Comparison of ENCODE assay signal across 9 cellular contexts in genomic region chr14:42214981-42215491, GRCh38.
DNase-seq lines count a peak whose midpoint lies in the region; ATAC-seq and TF ChIP-seq lines count a peak whose summit lies in the region.
"Had no signal": no experiment of that assay in that cellular context is flagged by ENCODE, and none has a peak within 500 bp of the region (broad histone marks: within the 10 kb centered on the region; RNA-seq: fewer than 3 reads in every experiment).

No MANE protein-coding gene starts in this region.

- TF ChIP-seq CTCF in RWPE2 (IDR thresholded peaks at IDR 0.05; ENCODE audit: poor library complexity, severe bottlenecking) = no peak

- H3K27me3 ChIP-seq in RWPE2 (ENCODE audit: insufficient read depth, poor library complexity, severe bottlenecking) (no peaks in the 10 kb centered on the region), skeletal muscle satellite cell (ENCODE audit: control insufficient read depth, insufficient read depth, low read length) (no peaks in the 10 kb centered on the region)

- peak overlapping the region; percentile 70 for H3K9ac ChIP-seq in skeletal muscle satellite cell (ENCODE audit: low read depth, low read length)

- H3K9me3 ChIP-seq in RWPE2 (ENCODE audit: severe bottlenecking) (no peaks in the 10 kb centered on the region), skeletal muscle satellite cell (replicated peaks; ENCODE audit: low read length) (no peaks in the 10 kb centered on the region)

- H3K4me3 ChIP-seq in RWPE2 (ENCODE audit: severe bottlenecking) (no peak overlapping the region), skeletal muscle satellite cell (ENCODE audit: low read length) (no peak overlapping the region)

- H3K27ac ChIP-seq in RWPE2 (ENCODE audit: poor library complexity, severe bottlenecking) = peak overlapping the region; percentile 27

- H3K4me1 ChIP-seq in RWPE2 (ENCODE audit: insufficient read depth, poor library complexity, severe bottlenecking) (peaks cover 14% of the 10 kb centered on the region), skeletal muscle satellite cell (ENCODE audit: control insufficient read depth, insufficient read depth, low read length) (peaks cover 20% of the 10 kb centered on the region)

- no peaks in the 10 kb centered on the region for H3K36me3 ChIP-seq in RWPE2 (ENCODE audit: low read depth)
- H3K36me3 ChIP-seq in skeletal muscle satellite cell (ENCODE audit: insufficient read depth, low read length) = no peaks in the 10 kb centered on the region

- peak; percentile 59 for DNase-seq in H4 (ENCODE audit: low spot score)
- DNase-seq in RWPE2 (ENCODE audit: low spot score) = no peak
- peak; percentile 56 for DNase-seq in fibroblast of the conjunctiva (ENCODE audit: low read depth)
- DNase-seq in stimulated activated CD4-positive, alpha-beta T cell treated with anti-CD3 and anti-CD28 coated beads, Interleukin-4, amount 100 ng/mL, for 4 hours = no peak
- no peak for DNase-seq in DMS153 (lab: John Stamatoyannopoulos, UW)
- DNase-seq: activated T-cell treated with anti-CD3 and anti-CD28 coated beads, Interleukin-2, amount 50 U/mL, for 72 hours; NCI-H1048 had no signal

- peak; percentile 99 for ATAC-seq in RWPE2 (ENCODE audit: low read depth)
- ATAC-seq in HG02623 (IDR thresholded peaks at IDR 0.05; ENCODE audit: unreplicated experiment) = no peak
- ATAC-seq: activated T-cell treated with anti-CD3 and anti-CD28 coated beads, Interleukin-2, amount 50 U/mL, for 72 hours had no signal

- H3K4me2 ChIP-seq in skeletal muscle satellite cell (ENCODE audit: low read length) = peak overlapping the region; percentile 71

Comparison
In these comparisons a context has a peak if more than half of its experiments do, and no peak if none do; other contexts are left out.
1. DNase-seq: peak in H4 (single experiment) and fibroblast of the conjunctiva (single experiment); none in RWPE2 (single experiment), stimulated activated CD4-positive, alpha-beta T cell treated with anti-CD3 and anti-CD28 coated beads, Interleukin-4, amount 100 ng/mL, for 4 hours (0 of 2) and DMS153 (single experiment).